In the genomic region with DNA sequence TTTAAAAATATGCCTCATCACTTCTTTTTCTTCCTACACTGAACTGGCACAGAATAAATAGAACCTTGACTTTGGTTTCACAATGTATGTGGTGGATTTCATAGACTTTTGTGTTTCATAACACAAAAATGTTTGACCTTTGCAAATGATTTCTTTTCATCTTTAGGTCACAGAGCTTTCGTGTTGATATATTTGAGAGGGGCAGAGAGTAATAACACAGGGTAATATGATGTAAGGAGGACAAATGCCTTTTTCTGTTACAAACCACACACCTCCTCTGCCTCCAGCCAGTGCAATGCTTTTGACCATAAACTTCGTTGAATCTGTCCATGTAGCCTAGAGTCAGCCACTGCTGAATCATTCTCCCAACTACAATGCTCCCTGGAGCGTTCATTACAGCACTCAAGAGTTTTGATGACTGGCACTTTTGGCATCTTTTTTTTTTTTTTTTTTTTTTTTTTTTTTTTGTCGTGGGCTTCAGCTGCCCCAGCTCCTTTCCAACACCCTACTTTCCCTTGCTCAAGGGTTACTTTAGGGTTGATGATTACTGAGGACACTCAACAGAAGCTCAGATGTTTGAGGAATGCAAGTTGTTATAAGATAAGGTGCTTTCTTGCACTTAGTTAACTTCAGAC, we compare ENCODE assay signal across 1 cellular context.
A peak's percentile ranks its signal among the peaks of the same experiment; 100 is the strongest.
TF ChIP-seq lines count a peak whose summit lies in the region.

No MANE protein-coding gene starts in this region.

TF ChIP-seq in HepG2, 621 proteins besides CTCF, POLR2A, EP300 and RAD21 (continued from another document and continues in another):
- TF ChIP-seq, protein P1, sequence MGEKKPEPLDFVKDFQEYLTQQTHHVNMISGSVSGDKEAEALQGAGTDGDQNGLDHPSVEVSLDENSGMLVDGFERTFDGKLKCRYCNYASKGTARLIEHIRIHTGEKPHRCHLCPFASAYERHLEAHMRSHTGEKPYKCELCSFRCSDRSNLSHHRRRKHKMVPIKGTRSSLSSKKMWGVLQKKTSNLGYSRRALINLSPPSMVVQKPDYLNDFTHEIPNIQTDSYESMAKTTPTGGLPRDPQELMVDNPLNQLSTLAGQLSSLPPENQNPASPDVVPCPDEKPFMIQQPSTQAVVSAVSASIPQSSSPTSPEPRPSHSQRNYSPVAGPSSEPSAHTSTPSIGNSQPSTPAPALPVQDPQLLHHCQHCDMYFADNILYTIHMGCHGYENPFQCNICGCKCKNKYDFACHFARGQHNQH (CRISPR knock-in tag; IDR thresholded peaks at IDR 0.05), result peak; percentile 53; the same call in 1 of the 2 replicates
- TF ChIP-seq, protein P2, sequence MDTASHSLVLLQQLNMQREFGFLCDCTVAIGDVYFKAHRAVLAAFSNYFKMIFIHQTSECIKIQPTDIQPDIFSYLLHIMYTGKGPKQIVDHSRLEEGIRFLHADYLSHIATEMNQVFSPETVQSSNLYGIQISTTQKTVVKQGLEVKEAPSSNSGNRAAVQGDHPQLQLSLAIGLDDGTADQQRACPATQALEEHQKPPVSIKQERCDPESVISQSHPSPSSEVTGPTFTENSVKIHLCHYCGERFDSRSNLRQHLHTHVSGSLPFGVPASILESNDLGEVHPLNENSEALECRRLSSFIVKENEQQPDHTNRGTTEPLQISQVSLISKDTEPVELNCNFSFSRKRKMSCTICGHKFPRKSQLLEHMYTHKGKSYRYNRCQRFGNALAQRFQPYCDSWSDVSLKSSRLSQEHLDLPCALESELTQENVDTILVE (CRISPR knock-in tag; IDR thresholded peaks at IDR 0.05), result peak; percentile 47; the same call in 1 of the 2 replicates
- TF ChIP-seq NR2F1 (CRISPR knock-in tag; IDR thresholded peaks at IDR 0.05) (peak; percentile 72 to 95; a peak in 3 of 4 replicates), FOXP1 (IDR thresholded peaks at IDR 0.05) (no peak), FOXP1 (CRISPR knock-in tag; IDR thresholded peaks at IDR 0.05) (peak; percentile 78), MED8 (CRISPR knock-in tag; IDR thresholded peaks at IDR 0.05; ENCODE audit: insufficient replicate concordance) (peak; percentile 25), TCF7 (IDR thresholded peaks at IDR 0.05; ENCODE audit: low read depth) (peak; percentile 91), GATAD1 (CRISPR knock-in tag; IDR thresholded peaks at IDR 0.05) (peak; percentile 55; the same call in 1 of the 2 replicates), RXRA (CRISPR knock-in tag; IDR thresholded peaks at IDR 0.05) (peak; percentile 64; the same call in 1 of the 2 replicates), ZNF772 (CRISPR knock-in tag; IDR thresholded peaks at IDR 0.05) (no peak), KLF6 (CRISPR knock-in tag; IDR thresholded peaks at IDR 0.05) (peak; percentile 49; the same call in 1 of the 2 replicates), POGZ (CRISPR knock-in tag; IDR thresholded peaks at IDR 0.05) (0 out of 2 replicates have a peak, but pooled peaks have one; percentile 16), GATAD2A (CRISPR knock-in tag; IDR thresholded peaks at IDR 0.05) (peak; percentile 93), MIXL1 (CRISPR knock-in tag; IDR thresholded peaks at IDR 0.05) (peak; percentile 75), DNMT3B (CRISPR knock-in tag; conservative IDR thresholded peaks at IDR 0.05) (no peak), ZNF124 (CRISPR knock-in tag; IDR thresholded peaks at IDR 0.05) (peak; percentile 58; the same call in 1 of the 2 replicates), RORA (CRISPR knock-in tag; IDR thresholded peaks at IDR 0.05) (no peak)
- TF ChIP-seq, protein P3, sequence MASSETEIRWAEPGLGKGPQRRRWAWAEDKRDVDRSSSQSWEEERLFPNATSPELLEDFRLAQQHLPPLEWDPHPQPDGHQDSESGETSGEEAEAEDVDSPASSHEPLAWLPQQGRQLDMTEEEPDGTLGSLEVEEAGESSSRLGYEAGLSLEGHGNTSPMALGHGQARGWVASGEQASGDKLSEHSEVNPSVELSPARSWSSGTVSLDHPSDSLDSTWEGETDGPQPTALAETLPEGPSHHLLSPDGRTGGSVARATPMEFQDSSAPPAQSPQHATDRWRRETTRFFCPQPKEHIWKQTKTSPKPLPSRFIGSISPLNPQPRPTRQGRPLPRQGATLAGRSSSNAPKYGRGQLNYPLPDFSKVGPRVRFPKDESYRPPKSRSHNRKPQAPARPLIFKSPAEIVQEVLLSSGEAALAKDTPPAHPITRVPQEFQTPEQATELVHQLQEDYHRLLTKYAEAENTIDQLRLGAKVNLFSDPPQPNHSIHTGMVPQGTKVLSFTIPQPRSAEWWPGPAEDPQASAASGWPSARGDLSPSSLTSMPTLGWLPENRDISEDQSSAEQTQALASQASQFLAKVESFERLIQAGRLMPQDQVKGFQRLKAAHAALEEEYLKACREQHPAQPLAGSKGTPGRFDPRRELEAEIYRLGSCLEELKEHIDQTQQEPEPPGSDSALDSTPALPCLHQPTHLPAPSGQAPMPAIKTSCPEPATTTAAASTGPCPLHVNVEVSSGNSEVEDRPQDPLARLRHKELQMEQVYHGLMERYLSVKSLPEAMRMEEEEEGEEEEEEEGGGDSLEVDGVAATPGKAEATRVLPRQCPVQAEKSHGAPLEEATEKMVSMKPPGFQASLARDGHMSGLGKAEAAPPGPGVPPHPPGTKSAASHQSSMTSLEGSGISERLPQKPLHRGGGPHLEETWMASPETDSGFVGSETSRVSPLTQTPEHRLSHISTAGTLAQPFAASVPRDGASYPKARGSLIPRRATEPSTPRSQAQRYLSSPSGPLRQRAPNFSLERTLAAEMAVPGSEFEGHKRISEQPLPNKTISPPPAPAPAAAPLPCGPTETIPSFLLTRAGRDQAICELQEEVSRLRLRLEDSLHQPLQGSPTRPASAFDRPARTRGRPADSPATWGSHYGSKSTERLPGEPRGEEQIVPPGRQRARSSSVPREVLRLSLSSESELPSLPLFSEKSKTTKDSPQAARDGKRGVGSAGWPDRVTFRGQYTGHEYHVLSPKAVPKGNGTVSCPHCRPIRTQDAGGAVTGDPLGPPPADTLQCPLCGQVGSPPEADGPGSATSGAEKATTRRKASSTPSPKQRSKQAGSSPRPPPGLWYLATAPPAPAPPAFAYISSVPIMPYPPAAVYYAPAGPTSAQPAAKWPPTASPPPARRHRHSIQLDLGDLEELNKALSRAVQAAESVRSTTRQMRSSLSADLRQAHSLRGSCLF (CRISPR knock-in tag; IDR thresholded peaks at IDR 0.05; ENCODE audit: borderline replicate concordance), result no peak
- TF ChIP-seq, protein P4, sequence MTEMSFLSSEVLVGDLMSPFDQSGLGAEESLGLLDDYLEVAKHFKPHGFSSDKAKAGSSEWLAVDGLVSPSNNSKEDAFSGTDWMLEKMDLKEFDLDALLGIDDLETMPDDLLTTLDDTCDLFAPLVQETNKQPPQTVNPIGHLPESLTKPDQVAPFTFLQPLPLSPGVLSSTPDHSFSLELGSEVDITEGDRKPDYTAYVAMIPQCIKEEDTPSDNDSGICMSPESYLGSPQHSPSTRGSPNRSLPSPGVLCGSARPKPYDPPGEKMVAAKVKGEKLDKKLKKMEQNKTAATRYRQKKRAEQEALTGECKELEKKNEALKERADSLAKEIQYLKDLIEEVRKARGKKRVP (CRISPR knock-in tag; IDR thresholded peaks at IDR 0.05), result peak in 1 of 2 experiments; percentile 98; a peak in 2 of 4 replicates
- TF ChIP-seq, protein P5, sequence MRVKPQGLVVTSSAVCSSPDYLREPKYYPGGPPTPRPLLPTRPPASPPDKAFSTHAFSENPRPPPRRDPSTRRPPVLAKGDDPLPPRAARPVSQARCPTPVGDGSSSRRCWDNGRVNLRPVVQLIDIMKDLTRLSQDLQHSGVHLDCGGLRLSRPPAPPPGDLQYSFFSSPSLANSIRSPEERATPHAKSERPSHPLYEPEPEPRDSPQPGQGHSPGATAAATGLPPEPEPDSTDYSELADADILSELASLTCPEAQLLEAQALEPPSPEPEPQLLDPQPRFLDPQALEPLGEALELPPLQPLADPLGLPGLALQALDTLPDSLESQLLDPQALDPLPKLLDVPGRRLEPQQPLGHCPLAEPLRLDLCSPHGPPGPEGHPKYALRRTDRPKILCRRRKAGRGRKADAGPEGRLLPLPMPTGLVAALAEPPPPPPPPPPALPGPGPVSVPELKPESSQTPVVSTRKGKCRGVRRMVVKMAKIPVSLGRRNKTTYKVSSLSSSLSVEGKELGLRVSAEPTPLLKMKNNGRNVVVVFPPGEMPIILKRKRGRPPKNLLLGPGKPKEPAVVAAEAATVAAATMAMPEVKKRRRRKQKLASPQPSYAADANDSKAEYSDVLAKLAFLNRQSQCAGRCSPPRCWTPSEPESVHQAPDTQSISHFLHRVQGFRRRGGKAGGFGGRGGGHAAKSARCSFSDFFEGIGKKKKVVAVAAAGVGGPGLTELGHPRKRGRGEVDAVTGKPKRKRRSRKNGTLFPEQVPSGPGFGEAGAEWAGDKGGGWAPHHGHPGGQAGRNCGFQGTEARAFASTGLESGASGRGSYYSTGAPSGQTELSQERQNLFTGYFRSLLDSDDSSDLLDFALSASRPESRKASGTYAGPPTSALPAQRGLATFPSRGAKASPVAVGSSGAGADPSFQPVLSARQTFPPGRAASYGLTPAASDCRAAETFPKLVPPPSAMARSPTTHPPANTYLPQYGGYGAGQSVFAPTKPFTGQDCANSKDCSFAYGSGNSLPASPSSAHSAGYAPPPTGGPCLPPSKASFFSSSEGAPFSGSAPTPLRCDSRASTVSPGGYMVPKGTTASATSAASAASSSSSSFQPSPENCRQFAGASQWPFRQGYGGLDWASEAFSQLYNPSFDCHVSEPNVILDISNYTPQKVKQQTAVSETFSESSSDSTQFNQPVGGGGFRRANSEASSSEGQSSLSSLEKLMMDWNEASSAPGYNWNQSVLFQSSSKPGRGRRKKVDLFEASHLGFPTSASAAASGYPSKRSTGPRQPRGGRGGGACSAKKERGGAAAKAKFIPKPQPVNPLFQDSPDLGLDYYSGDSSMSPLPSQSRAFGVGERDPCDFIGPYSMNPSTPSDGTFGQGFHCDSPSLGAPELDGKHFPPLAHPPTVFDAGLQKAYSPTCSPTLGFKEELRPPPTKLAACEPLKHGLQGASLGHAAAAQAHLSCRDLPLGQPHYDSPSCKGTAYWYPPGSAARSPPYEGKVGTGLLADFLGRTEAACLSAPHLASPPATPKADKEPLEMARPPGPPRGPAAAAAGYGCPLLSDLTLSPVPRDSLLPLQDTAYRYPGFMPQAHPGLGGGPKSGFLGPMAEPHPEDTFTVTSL (CRISPR knock-in tag; IDR thresholded peaks at IDR 0.05; ENCODE audit: borderline replicate concordance), result peak; percentile 76; the same call in 1 of the 2 replicates
- TF ChIP-seq, protein P6, sequence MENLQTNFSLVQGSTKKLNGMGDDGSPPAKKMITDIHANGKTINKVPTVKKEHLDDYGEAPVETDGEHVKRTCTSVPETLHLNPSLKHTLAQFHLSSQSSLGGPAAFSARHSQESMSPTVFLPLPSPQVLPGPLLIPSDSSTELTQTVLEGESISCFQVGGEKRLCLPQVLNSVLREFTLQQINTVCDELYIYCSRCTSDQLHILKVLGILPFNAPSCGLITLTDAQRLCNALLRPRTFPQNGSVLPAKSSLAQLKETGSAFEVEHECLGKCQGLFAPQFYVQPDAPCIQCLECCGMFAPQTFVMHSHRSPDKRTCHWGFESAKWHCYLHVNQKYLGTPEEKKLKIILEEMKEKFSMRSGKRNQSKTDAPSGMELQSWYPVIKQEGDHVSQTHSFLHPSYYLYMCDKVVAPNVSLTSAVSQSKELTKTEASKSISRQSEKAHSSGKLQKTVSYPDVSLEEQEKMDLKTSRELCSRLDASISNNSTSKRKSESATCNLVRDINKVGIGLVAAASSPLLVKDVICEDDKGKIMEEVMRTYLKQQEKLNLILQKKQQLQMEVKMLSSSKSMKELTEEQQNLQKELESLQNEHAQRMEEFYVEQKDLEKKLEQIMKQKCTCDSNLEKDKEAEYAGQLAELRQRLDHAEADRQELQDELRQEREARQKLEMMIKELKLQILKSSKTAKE (CRISPR knock-in tag; IDR thresholded peaks at IDR 0.05; ENCODE audit: borderline replicate concordance), result peak; percentile 84
- TF ChIP-seq, protein P7, sequence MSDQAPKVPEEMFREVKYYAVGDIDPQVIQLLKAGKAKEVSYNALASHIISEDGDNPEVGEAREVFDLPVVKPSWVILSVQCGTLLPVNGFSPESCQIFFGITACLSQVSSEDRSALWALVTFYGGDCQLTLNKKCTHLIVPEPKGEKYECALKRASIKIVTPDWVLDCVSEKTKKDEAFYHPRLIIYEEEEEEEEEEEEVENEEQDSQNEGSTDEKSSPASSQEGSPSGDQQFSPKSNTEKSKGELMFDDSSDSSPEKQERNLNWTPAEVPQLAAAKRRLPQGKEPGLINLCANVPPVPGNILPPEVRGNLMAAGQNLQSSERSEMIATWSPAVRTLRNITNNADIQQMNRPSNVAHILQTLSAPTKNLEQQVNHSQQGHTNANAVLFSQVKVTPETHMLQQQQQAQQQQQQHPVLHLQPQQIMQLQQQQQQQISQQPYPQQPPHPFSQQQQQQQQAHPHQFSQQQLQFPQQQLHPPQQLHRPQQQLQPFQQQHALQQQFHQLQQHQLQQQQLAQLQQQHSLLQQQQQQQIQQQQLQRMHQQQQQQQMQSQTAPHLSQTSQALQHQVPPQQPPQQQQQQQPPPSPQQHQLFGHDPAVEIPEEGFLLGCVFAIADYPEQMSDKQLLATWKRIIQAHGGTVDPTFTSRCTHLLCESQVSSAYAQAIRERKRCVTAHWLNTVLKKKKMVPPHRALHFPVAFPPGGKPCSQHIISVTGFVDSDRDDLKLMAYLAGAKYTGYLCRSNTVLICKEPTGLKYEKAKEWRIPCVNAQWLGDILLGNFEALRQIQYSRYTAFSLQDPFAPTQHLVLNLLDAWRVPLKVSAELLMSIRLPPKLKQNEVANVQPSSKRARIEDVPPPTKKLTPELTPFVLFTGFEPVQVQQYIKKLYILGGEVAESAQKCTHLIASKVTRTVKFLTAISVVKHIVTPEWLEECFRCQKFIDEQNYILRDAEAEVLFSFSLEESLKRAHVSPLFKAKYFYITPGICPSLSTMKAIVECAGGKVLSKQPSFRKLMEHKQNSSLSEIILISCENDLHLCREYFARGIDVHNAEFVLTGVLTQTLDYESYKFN (CRISPR knock-in tag; conservative IDR thresholded peaks at IDR 0.05), result peak; percentile 85
- TF ChIP-seq, protein P8, sequence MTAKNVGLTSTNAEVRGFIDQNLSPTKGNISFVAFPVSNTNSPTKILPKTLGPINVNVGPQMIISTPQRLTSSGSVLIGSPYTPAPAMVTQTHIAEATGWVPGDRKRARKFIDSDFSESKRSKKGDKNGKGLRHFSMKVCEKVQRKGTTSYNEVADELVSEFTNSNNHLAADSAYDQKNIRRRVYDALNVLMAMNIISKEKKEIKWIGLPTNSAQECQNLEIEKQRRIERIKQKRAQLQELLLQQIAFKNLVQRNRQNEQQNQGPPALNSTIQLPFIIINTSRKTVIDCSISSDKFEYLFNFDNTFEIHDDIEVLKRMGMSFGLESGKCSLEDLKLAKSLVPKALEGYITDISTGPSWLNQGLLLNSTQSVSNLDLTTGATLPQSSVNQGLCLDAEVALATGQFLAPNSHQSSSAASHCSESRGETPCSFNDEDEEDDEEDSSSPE (CRISPR knock-in tag; IDR thresholded peaks at IDR 0.05), result 0 out of 2 replicates have a peak, but pooled peaks have one; percentile 32
- TF ChIP-seq, protein P9, sequence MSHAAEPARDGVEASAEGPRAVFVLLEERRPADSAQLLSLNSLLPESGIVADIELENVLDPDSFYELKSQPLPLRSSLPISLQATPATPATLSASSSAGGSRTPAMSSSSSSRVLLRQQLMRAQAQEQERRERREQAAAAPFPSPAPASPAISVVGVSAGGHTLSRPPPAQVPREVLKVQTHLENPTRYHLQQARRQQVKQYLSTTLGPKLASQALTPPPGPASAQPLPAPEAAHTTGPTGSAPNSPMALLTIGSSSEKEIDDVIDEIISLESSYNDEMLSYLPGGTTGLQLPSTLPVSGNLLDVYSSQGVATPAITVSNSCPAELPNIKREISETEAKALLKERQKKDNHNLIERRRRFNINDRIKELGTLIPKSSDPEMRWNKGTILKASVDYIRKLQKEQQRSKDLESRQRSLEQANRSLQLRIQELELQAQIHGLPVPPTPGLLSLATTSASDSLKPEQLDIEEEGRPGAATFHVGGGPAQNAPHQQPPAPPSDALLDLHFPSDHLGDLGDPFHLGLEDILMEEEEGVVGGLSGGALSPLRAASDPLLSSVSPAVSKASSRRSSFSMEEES (CRISPR knock-in tag; IDR thresholded peaks at IDR 0.05), result peak; percentile 66
